In the genomic region with DNA sequence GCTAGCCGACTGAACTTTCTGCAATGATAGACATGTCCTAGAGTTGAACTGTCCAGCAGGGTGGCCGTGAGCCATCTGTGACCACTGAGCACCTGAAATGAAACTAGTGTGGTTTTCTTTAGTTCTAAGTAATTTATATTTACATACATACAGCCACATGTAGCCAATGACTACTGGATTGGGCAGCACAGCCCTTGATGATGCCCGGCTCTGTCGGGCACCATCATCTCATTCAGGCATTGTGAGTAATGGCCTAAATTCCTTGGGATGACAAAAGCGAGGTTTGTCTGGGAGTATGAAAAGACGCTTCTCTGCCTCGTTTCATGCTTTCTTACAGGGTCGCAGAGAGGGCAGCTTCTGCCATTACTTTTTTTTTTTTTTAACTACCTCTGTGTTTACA, we compare ENCODE assay signal across 27 cellular contexts.
DNase-seq lines count a peak whose midpoint lies in the region; ATAC-seq, FAIRE-seq and TF ChIP-seq lines count a peak whose summit lies in the region.
"Had no signal": no experiment of that assay in that cellular context is flagged by ENCODE, and none has a peak within 500 bp of the region (broad histone marks: within the 10 kb centered on the region; RNA-seq: fewer than 3 reads in every experiment).

No MANE protein-coding gene starts in this region.

- 0 out of 3 replicates have a peak overlapping the region, but pooled peaks have one; percentile 14 for H3K4me2 ChIP-seq in A549
- H3K4me2 ChIP-seq in mammary epithelial cell (ENCODE audit: insufficient read depth, low read depth, low read length), result no peak overlapping the region
- H3K4me2 ChIP-seq: SK-N-SH had no signal

- H3K4me1 ChIP-seq in A549, result peaks cover 23% of the 10 kb centered on the region; the same call in 2 of the 3 replicates
- peaks cover 21% of the 10 kb centered on the region for H3K4me1 ChIP-seq in mammary epithelial cell (ENCODE audit: insufficient read depth, low read length)
- peaks cover 64% of the 10 kb centered on the region for H3K4me1 ChIP-seq in mucosa of stomach (ENCODE audit: control insufficient read depth, insufficient read depth, low read length)
- no peaks in the 10 kb centered on the region for H3K4me1 ChIP-seq in aorta (ENCODE audit: control insufficient read depth in 1 of 2, insufficient read depth in 2 of 2, low read length in 2 of 2)
- H3K4me1 ChIP-seq: ascending aorta, BE2C, tibial artery had no signal

- no peak for TF ChIP-seq POLR2A in A549 (IDR thresholded peaks at IDR 0.05; ENCODE audit: low read length)

- intact Hi-C loops in mammary epithelial cell (cut with micrococcal nuclease), result no loop called here
- intact Hi-C loops in aorta (cut with DNase I), result no loop called here

- CTCF ChIA-PET in A549 (lab: Yijun Ruan, JAX), result interaction anchor here (1.1 kb wide), 1 partner anchor 432 kb away, joined by 5 read pairs; no protein-coding TSS in a partner anchor
- CTCF ChIA-PET in mammary epithelial cell (lab: Charles Lee; ENCODE audit: low non-redundant PET), result no interaction called here

- H3K36me3 ChIP-seq in mammary epithelial cell (ENCODE audit: insufficient read depth, low read length) (no peaks in the 10 kb centered on the region), mucosa of stomach (ENCODE audit: control insufficient read depth, insufficient read depth, low read length) (no peaks in the 10 kb centered on the region), aorta (ENCODE audit: control insufficient read depth in 1 of 2, insufficient read depth in 2 of 2, low read length in 1 of 2) (no peaks in the 10 kb centered on the region)
- H3K36me3 ChIP-seq: ascending aorta, BE2C, Peyer's patch, tibial artery, WERI-Rb-1 had no signal

- FAIRE-seq in A549 (lab: Jason Lieb, UNC), result no peak
- FAIRE-seq: A204.1, kidney had no signal

- H3K9ac ChIP-seq in mammary epithelial cell (ENCODE audit: insufficient read depth, low read length) (no peak overlapping the region), mucosa of stomach (ENCODE audit: low read length) (peak overlapping the region; percentile 64)
- H3K9ac ChIP-seq: SK-N-SH had no signal

- H3K27me3 ChIP-seq in mammary epithelial cell (ENCODE audit: insufficient read depth, low read length) (no peaks in the 10 kb centered on the region), mucosa of stomach (ENCODE audit: control insufficient read depth, insufficient read depth, low read length) (no peaks in the 10 kb centered on the region), aorta (ENCODE audit: control insufficient read depth in 1 of 2, insufficient read depth in 2 of 2, low read length in 1 of 2) (no peaks in the 10 kb centered on the region)
- H3K27me3 ChIP-seq: ascending aorta, BE2C, Peyer's patch had no signal

- no peaks in the 10 kb centered on the region for H4K20me1 ChIP-seq in mammary epithelial cell (ENCODE audit: insufficient read depth, low read length)

- in situ Hi-C loops in mammary epithelial cell (cut with MboI; ENCODE audit: low sequenced_read_pairs in 2 of 2), result no loop called here

- H3K27ac ChIP-seq in A549, result peak overlapping the region in 1 of 2 experiments; percentile 67; a peak in 3 of 6 replicates
- H3K27ac ChIP-seq in mammary epithelial cell (ENCODE audit: insufficient read depth, low read depth, low read length), result peak overlapping the region; percentile 27
- no peak overlapping the region for H3K27ac ChIP-seq in aorta (ENCODE audit: low read depth in 1 of 2, low read length in 2 of 2)
- H3K27ac ChIP-seq: ascending aorta, HL-60, tibial artery, WERI-Rb-1 had no signal

- H3K9me3 ChIP-seq in A549, result no peaks in the 10 kb centered on the region; the same call in 2 of the 3 replicates
- H3K9me3 ChIP-seq in mammary epithelial cell (replicated peaks; ENCODE audit: insufficient read depth, low read length), result no peaks in the 10 kb centered on the region
- no peaks in the 10 kb centered on the region for H3K9me3 ChIP-seq in mucosa of stomach (ENCODE audit: control insufficient read depth, low read length)
- no peaks in the 10 kb centered on the region for H3K9me3 ChIP-seq in aorta (ENCODE audit: control insufficient read depth, low read length)
- H3K9me3 ChIP-seq: ascending aorta, BE2C, Caco-2, Peyer's patch, SK-N-SH, tibial artery had no signal

- H2AFZ ChIP-seq in mammary epithelial cell (ENCODE audit: low read depth, low read length), result no peak overlapping the region

- TF ChIP-seq CTCF in A549 (IDR thresholded peaks at IDR 0.05) (no peak), mammary epithelial cell (conservative IDR thresholded peaks at IDR 0.05 in 1 of 2, IDR thresholded peaks at IDR 0.05 in 1 of 2; ENCODE audit: extremely low read depth in 1 of 2, insufficient read depth in 1 of 2, low read depth in 1 of 2, low read length in 2 of 2) (no peak)

- WGBS in A549 (ENCODE audit: missing lambda C conversion rate), result 80% methylated on average over 8 of the region's 8 CpGs
- 83% methylated on average over 8 of the region's 8 CpGs for WGBS in mammary epithelial cell (ENCODE audit: low coverage, missing lambda C conversion rate)
- 92 to 95% methylated on average over 8 of the region's 8 CpGs for WGBS in aorta, 2 donors

- no peak for TF ChIP-seq RAD21 in A549 (conservative IDR thresholded peaks at IDR 0.05 in 1 of 2, IDR thresholded peaks at IDR 0.05 in 1 of 2)

- H3K4me3 ChIP-seq in A549 (no peak overlapping the region), mammary epithelial cell (replicated peaks in 1 of 3; ENCODE audit: insufficient read depth in 1 of 3, low read depth in 2 of 3, low read length in 3 of 3) (no peak overlapping the region), mucosa of stomach (ENCODE audit: low read length) (no peak overlapping the region), aorta (ENCODE audit: low read length in 2 of 2) (no peak overlapping the region)
- H3K4me3 ChIP-seq: ascending aorta, Peyer's patch, tibial artery had no signal

- POLR2A ChIA-PET in A549 (lab: Yijun Ruan, JAX), result no interaction called here

- peak; percentile 19 to 46; a peak in 3 of 6 replicates for ATAC-seq in A549
- ATAC-seq in aorta (ENCODE audit: low FRiP score), result no peak
- ATAC-seq: stimulated activated naive CD8-positive, alpha-beta T cell treated with anti-CD3 and anti-CD28 coated beads, Interleukin-15, Interleukin-2, amounts not matched to agents 100 U/mL and 50 U/mL, for 24 hours had no signal

- no peak for TF ChIP-seq EP300 in A549 (IDR thresholded peaks at IDR 0.05)

- dilution Hi-C loops in mammary epithelial cell (cut with HindIII; ENCODE audit: low sequenced_read_pairs), result loop anchor here (5.0 kb wide), 1 partner anchor 48 kb away; no protein-coding TSS in a partner anchor

- no TSS peak for BruUV-seq in mammary epithelial cell (replicated peaks; lab: Mats Ljungman, UMichigan)

- no peaks in the 10 kb centered on the region for H3K79me2 ChIP-seq in mammary epithelial cell (ENCODE audit: insufficient read depth, low read length)

- DNase-seq in A549 (ENCODE audit: low read depth in 1 of 2, low spot score in 1 of 2) (no peak), NCI-H226 (peak; percentile 49), mammary epithelial cell (no peak), aorta (no peak), D341Med (ENCODE audit: low spot score) (no peak), activated T-cell treated with anti-CD3 and anti-CD28 coated beads for 4 hours (no peak)
- DNase-seq in NK-92 treated with Interleukin-12 subunit alpha and Interleukin-12 subunit beta, amount 100 ng/mL, for 24 hours (lab: John Stamatoyannopoulos, UW), result no peak
- DNase-seq: activated CD4-positive, alpha-beta T cell treated with anti-CD3 and anti-CD28 coated beads, Interleukin-2, amount 10 ng/mL, durations not matched to agents 7 days and 5 days; BE2C; Caco-2; cerebellar nuclear complex; effector CD4-positive, alpha-beta T cell; GOT3; kidney; NCI-H146; NCI-H82; occipital lobe; Peyer's patch; SK-N-SH; stimulated activated CD4-positive, alpha-beta T cell treated with anti-CD3 and anti-CD28 coated beads, Interleukin-4, amount 100 ng/mL, for 24 hours; stimulated activated naive CD8-positive, alpha-beta T cell treated with anti-CD3 and anti-CD28 coated beads, Interleukin-15, Interleukin-2, amounts not matched to agents 100 U/mL and 50 U/mL, for 24 hours; tibial artery; WERI-Rb-1 had no signal

TF ChIP-seq in A549, 52 proteins besides CTCF, POLR2A, EP300 and RAD21 (continues in another document):
- no peak for TF ChIP-seq NFE2L2 (conservative IDR thresholded peaks at IDR 0.05; ENCODE audit: low read length)
- TF ChIP-seq EHMT2 (IDR thresholded peaks at IDR 0.05; ENCODE audit: low read depth), result no peak
- TF ChIP-seq NR3C1 (IDR thresholded peaks at IDR 0.05), result no peak
- no peak for TF ChIP-seq RCOR1 (IDR thresholded peaks at IDR 0.05; ENCODE audit: low read depth, low read length)
- TF ChIP-seq, protein P1, sequence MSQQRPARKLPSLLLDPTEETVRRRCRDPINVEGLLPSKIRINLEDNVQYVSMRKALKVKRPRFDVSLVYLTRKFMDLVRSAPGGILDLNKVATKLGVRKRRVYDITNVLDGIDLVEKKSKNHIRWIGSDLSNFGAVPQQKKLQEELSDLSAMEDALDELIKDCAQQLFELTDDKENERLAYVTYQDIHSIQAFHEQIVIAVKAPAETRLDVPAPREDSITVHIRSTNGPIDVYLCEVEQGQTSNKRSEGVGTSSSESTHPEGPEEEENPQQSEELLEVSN (IDR thresholded peaks at IDR 0.05; ENCODE audit: borderline replicate concordance, low read depth), result no peak
- no peak for TF ChIP-seq HOXB5 (CRISPR knock-in tag; IDR thresholded peaks at IDR 0.05)
- TF ChIP-seq FOSB (CRISPR knock-in tag; IDR thresholded peaks at IDR 0.05), result no peak
- TF ChIP-seq, protein P2, sequence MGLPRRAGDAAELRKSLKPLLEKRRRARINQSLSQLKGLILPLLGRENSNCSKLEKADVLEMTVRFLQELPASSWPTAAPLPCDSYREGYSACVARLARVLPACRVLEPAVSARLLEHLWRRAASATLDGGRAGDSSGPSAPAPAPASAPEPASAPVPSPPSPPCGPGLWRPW (IDR thresholded peaks at IDR 0.05), result no peak
- TF ChIP-seq RFX5 (IDR thresholded peaks at IDR 0.05), result no peak
- no peak for TF ChIP-seq PHF8 (IDR thresholded peaks at IDR 0.05; ENCODE audit: borderline replicate concordance, low read depth)
- TF ChIP-seq CHD4 (IDR thresholded peaks at IDR 0.05; ENCODE audit: borderline replicate concordance), result no peak
- TF ChIP-seq ZSCAN20 (CRISPR knock-in tag; IDR thresholded peaks at IDR 0.05), result no peak
- no peak for TF ChIP-seq HEYL (CRISPR knock-in tag; IDR thresholded peaks at IDR 0.05)
